1 cellular context compared by ENCODE assay signal in genomic region chr4:113405874-113406722, GRCh38.
TF ChIP-seq lines count a peak whose summit lies in the region.

No MANE protein-coding gene starts in this region.

TF ChIP-seq in H1, 55 proteins besides CTCF, POLR2A, EP300 and RAD21:
- TF ChIP-seq MAFK (IDR thresholded peaks at IDR 0.05; ENCODE audit: low read depth, low read length) = 0 out of 2 replicates have a peak, but pooled peaks have one; percentile 37
- TF ChIP-seq CHD1 (IDR thresholded peaks at IDR 0.05; ENCODE audit: low read depth, low read length) = no peak
